Comparison of ENCODE assay signal across 13 cellular contexts in genomic region chr15:51076142-51076897, GRCh38. TPM values are rescaled to one million over a fixed set of nuclear protein-coding genes. Genes with fewer than 3 reads are reported as not detected.
DNase-seq lines count a peak whose midpoint lies in the region; ATAC-seq and TF ChIP-seq lines count a peak whose summit lies in the region.
"Had no signal": no experiment of that assay in that cellular context is flagged by ENCODE, and none has a peak within 500 bp of the region (broad histone marks: within the 10 kb centered on the region; RNA-seq: fewer than 3 reads in every experiment).

No MANE protein-coding gene starts in this region.

- no peak overlapping the region for H3K9ac ChIP-seq in iPS-15b (ENCODE audit: low read depth, low read length)

- peaks cover 2% of the 10 kb centered on the region for H3K36me3 Mint-ChIP-seq in activated naive CD4-positive, alpha-beta T cell treated with anti-CD3 and anti-CD28 coated beads, Interleukin-2, amount 10 ng/mL, durations not matched to agents 7 days and 5 days
- no peaks in the 10 kb centered on the region for H3K36me3 Mint-ChIP-seq in activated B cell treated with CpG ODN at 0.5 μM for 24 hours (ENCODE audit: low read depth)

- H3K4me3 Mint-ChIP-seq in activated naive CD4-positive, alpha-beta T cell treated with anti-CD3 and anti-CD28 coated beads, Interleukin-2, amount 10 ng/mL, durations not matched to agents 7 days and 5 days: no peak overlapping the region
- H3K4me3 Mint-ChIP-seq in activated B cell treated with CpG ODN at 0.5 μM for 24 hours: peak overlapping the region; percentile 80
- H3K4me3 Mint-ChIP-seq: activated T-cell treated with anti-CD3 and anti-CD28 coated beads, Interleukin-2, amount 50 U/mL, for 4 hours; central memory CD8-positive, alpha-beta T cell had no signal

- CTCF ChIA-PET in activated naive CD4-positive, alpha-beta T cell treated with anti-CD3 and anti-CD28 coated beads, Interleukin-2, amount 10 ng/mL, durations not matched to agents 7 days and 5 days (lab: Charles Lee): no interaction called here
- CTCF ChIA-PET in activated B cell treated with CpG ODN at 0.5 μM for 24 hours (lab: Charles Lee): no interaction called here

- H3K4me1 ChIP-seq in iPS-15b (ENCODE audit: control insufficient read depth, insufficient read depth, low read length) (no peaks in the 10 kb centered on the region), tibial artery (peaks cover 0 to 53% (median 27%) of the 10 kb centered on the region in 4 donors)

- H3K9me3 ChIP-seq in iPS-15b (ENCODE audit: control insufficient read depth, insufficient read depth, low read length) (no peaks in the 10 kb centered on the region), tibial artery (no peaks in the 10 kb centered on the region)

- H3K27ac ChIP-seq in tibial artery: peak overlapping the region; percentile 72 to 75

- H3K9me3 Mint-ChIP-seq in activated naive CD4-positive, alpha-beta T cell treated with anti-CD3 and anti-CD28 coated beads, Interleukin-2, amount 10 ng/mL, durations not matched to agents 7 days and 5 days: peaks cover 2% of the 10 kb centered on the region
- H3K9me3 Mint-ChIP-seq in activated B cell treated with CpG ODN at 0.5 μM for 24 hours: no peaks in the 10 kb centered on the region
- H3K9me3 Mint-ChIP-seq: activated T-cell treated with anti-CD3 and anti-CD28 coated beads, Interleukin-2, amount 50 U/mL, for 4 hours; central memory CD8-positive, alpha-beta T cell had no signal

- intact Hi-C loops in activated B cell treated with CpG ODN at 0.5 μM for 24 hours (cut with micrococcal nuclease) (no loop called here), tibial artery (cut with DNase I; ENCODE audit: low total_unique reads) (no loop called here)

- H3K27me3 ChIP-seq in iPS-15b (ENCODE audit: control insufficient read depth, insufficient read depth, low read length) (peaks cover 4% of the 10 kb centered on the region), tibial artery (no peaks in the 10 kb centered on the region)

- peaks cover 26% of the 10 kb centered on the region for H3K27me3 Mint-ChIP-seq in activated naive CD4-positive, alpha-beta T cell treated with anti-CD3 and anti-CD28 coated beads, Interleukin-2, amount 10 ng/mL, durations not matched to agents 7 days and 5 days
- peaks cover 2% of the 10 kb centered on the region for H3K27me3 Mint-ChIP-seq in activated B cell treated with CpG ODN at 0.5 μM for 24 hours

- peak overlapping the region; percentile 88 for H3K27ac Mint-ChIP-seq in activated naive CD4-positive, alpha-beta T cell treated with anti-CD3 and anti-CD28 coated beads, Interleukin-2, amount 10 ng/mL, durations not matched to agents 7 days and 5 days
- no peak overlapping the region for H3K27ac Mint-ChIP-seq in activated B cell treated with CpG ODN at 0.5 μM for 24 hours

- H3K36me3 ChIP-seq in iPS-15b (ENCODE audit: control insufficient read depth, insufficient read depth, low read length): no peaks in the 10 kb centered on the region
- H3K36me3 ChIP-seq in tibial artery: no peaks in the 10 kb centered on the region

- H3K4me3 ChIP-seq in iPS-15b (ENCODE audit: low read depth, low read length): peak overlapping the region; percentile 40
- no peak overlapping the region for H3K4me3 ChIP-seq in tibial artery

- peak; percentile 46 for DNase-seq in activated naive CD4-positive, alpha-beta T cell treated with anti-CD3 and anti-CD28 coated beads, Interleukin-2, amount 10 ng/mL, durations not matched to agents 7 days and 5 days
- DNase-seq in activated naive CD4-positive, alpha-beta T cell treated with anti-CD3 and anti-CD28 coated beads, Interleukin-2, amount 50 U/mL, for 16 hours: no peak
- DNase-seq in activated B cell treated with CpG ODN at 0.5 μM for 24 hours (no peak), tibial artery (peak in 1 of 2 donors; percentile 67), NCI-H446 treated with DMSO at 0.1 percent for 48 hours (lab: John Stamatoyannopoulos, UW) (no peak), SKM-1 treated with dmso at 0.1 percent for 144 hours (lab: John Stamatoyannopoulos, UW; ENCODE audit: unreplicated experiment) (no peak)
- no peak for DNase-seq in effector CD4-positive, alpha-beta T cell
- DNase-seq: activated T-cell treated with anti-CD3 and anti-CD28 coated beads, Interleukin-2, amount 50 U/mL, for 4 hours; DMS79 treated with DMSO at 0.1 percent for 48 hours; NCI-H510A; RPMI8226 had no signal

- no peak for TF ChIP-seq CTCF in activated B cell treated with CpG ODN at 0.5 μM for 24 hours (IDR thresholded peaks at IDR 0.05)
- no peak for TF ChIP-seq CTCF in tibial artery (IDR thresholded peaks at IDR 0.05)

- POLR2A ChIA-PET in activated B cell treated with CpG ODN at 0.5 μM for 24 hours (lab: Charles Lee): no interaction called here

- H3K4me1 Mint-ChIP-seq in activated naive CD4-positive, alpha-beta T cell treated with anti-CD3 and anti-CD28 coated beads, Interleukin-2, amount 10 ng/mL, durations not matched to agents 7 days and 5 days: peaks cover 46% of the 10 kb centered on the region
- H3K4me1 Mint-ChIP-seq in activated B cell treated with CpG ODN at 0.5 μM for 24 hours: peaks cover 14% of the 10 kb centered on the region

- no peak for ATAC-seq in activated B cell treated with CpG ODN at 0.5 μM for 24 hours (ENCODE audit: low read depth)

RNA-seq across cellular contexts. Expression of gene TNFAIP8L3, which starts 18.4 kb away (rescaled TPM):
- total RNA-seq in activated B cell treated with CpG ODN at 0.5 μM for 24 hours: not detected in 2 replicates
